In genomic region chr19:36106441-36106840, GRCh38 we compare ENCODE assay signal across 1 cellular context.
TF ChIP-seq lines count a peak whose summit lies in the region.

No MANE protein-coding gene starts in this region.

TF ChIP-seq in WTC11, 78 proteins besides CTCF, POLR2A, EP300 and RAD21:
- TF ChIP-seq STAT6 (CRISPR knock-in tag; conservative IDR thresholded peaks at IDR 0.05; ENCODE audit: low read depth) (no peak), KAT7 (CRISPR knock-in tag; IDR thresholded peaks at IDR 0.05; ENCODE audit: borderline replicate concordance) (no peak), MXD4 (CRISPR knock-in tag; IDR thresholded peaks at IDR 0.05; ENCODE audit: borderline replicate concordance) (no peak)
- TF ChIP-seq, protein P1, sequence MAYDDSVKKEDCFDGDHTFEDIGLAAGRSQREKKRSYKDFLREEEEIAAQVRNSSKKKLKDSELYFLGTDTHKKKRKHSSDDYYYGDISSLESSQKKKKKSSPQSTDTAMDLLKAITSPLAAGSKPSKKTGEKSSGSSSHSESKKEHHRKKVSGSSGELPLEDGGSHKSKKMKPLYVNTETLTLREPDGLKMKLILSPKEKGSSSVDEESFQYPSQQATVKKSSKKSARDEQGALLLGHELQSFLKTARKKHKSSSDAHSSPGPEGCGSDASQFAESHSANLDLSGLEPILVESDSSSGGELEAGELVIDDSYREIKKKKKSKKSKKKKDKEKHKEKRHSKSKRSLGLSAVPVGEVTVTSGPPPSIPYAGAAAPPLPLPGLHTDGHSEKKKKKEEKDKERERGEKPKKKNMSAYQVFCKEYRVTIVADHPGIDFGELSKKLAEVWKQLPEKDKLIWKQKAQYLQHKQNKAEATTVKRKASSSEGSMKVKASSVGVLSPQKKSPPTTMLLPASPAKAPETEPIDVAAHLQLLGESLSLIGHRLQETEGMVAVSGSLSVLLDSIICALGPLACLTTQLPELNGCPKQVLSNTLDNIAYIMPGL (CRISPR knock-in tag; IDR thresholded peaks at IDR 0.05): no peak
